ENCODE assay signal across 21 cellular contexts in the genomic region with DNA sequence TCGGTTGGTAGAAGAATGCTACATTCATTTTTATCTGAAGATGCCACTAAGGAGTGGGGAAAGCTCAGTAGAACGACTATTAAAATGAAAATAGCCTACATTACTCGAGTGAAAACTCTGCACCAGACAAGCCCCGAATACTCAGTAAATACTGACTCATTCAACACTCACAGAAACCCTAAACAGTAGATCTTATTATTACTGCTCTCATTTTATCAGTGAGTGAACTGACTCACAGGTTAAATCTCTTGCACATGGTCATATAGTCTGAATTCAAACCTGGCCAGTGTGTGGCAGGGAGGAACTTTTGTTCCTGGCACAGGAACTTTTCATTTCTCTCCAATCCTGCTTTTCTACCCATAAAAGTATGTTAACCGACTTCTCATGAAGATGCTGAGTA. TPM values are rescaled to one million over a fixed set of nuclear protein-coding genes. Genes with fewer than 3 reads are reported as not detected.
DNase-seq lines count a peak whose midpoint lies in the region; ATAC-seq, FAIRE-seq and TF ChIP-seq lines count a peak whose summit lies in the region.
"Had no signal": no experiment of that assay in that cellular context is flagged by ENCODE, and none has a peak within 500 bp of the region (broad histone marks: within the 10 kb centered on the region; RNA-seq: fewer than 3 reads in every experiment).

No MANE protein-coding gene starts in this region.

- ATAC-seq in omental fat pad (ENCODE audit: low FRiP score), result peak; percentile 66
- ATAC-seq in naive thymus-derived CD8-positive, alpha-beta T cell, result no peak
- ATAC-seq: HCT116; mucosa of descending colon; stimulated activated effector memory CD8-positive, alpha-beta T cell treated with anti-CD3 and anti-CD28 coated beads, Interleukin-12 subunit alpha, Interleukin-12 subunit beta, amount 100 ng/mL, for 72 hours had no signal

- no peaks in the 10 kb centered on the region for H3K36me3 Mint-ChIP-seq in naive thymus-derived CD8-positive, alpha-beta T cell
- H3K36me3 Mint-ChIP-seq in glutamatergic neuron (ENCODE audit: unreplicated experiment), result no peaks in the 10 kb centered on the region
- H3K36me3 Mint-ChIP-seq: stimulated activated effector memory CD8-positive, alpha-beta T cell treated with anti-CD3 and anti-CD28 coated beads, Interleukin-12 subunit alpha, Interleukin-12 subunit beta, amount 100 ng/mL, for 72 hours; type B pancreatic cell had no signal

- no peak overlapping the region for H3K4me3 Mint-ChIP-seq in naive thymus-derived CD8-positive, alpha-beta T cell
- no peak overlapping the region for H3K4me3 Mint-ChIP-seq in glutamatergic neuron (ENCODE audit: unreplicated experiment)
- H3K4me3 Mint-ChIP-seq: activated B cell treated with CpG ODN at 0.5 μM for 24 hours; stimulated activated effector memory CD8-positive, alpha-beta T cell treated with anti-CD3 and anti-CD28 coated beads, Interleukin-12 subunit alpha, Interleukin-12 subunit beta, amount 100 ng/mL, for 72 hours; type B pancreatic cell had no signal

- H3K4me3 ChIP-seq in choroid plexus epithelial cell (ENCODE audit: low read depth, low read length), result no peak overlapping the region
- H3K4me3 ChIP-seq: mucosa of descending colon, skin epidermis had no signal

- no peak for TF ChIP-seq CTCF in choroid plexus epithelial cell (conservative IDR thresholded peaks at IDR 0.05; ENCODE audit: low read depth, low read length)
- TF ChIP-seq CTCF in omental fat pad (IDR thresholded peaks at IDR 0.05), result no peak
- no peak for TF ChIP-seq CTCF in glutamatergic neuron (IDR thresholded peaks at IDR 0.05; ENCODE audit: partially characterized antibody, unreplicated experiment)

- H3K9me3 Mint-ChIP-seq in naive thymus-derived CD8-positive, alpha-beta T cell, result peaks cover 0 to 4% (median 0%) of the 10 kb centered on the region in 9 donors
- H3K9me3 Mint-ChIP-seq in glutamatergic neuron (ENCODE audit: unreplicated experiment), result no peaks in the 10 kb centered on the region
- H3K9me3 Mint-ChIP-seq: activated B cell treated with CpG ODN at 0.5 μM for 24 hours; stimulated activated effector memory CD8-positive, alpha-beta T cell treated with anti-CD3 and anti-CD28 coated beads, Interleukin-12 subunit alpha, Interleukin-12 subunit beta, amount 100 ng/mL, for 72 hours; type B pancreatic cell had no signal

- DNase-seq in EL (peak; percentile 67), RCC 7860 (ENCODE audit: low spot score) (peak; percentile 44), choroid plexus epithelial cell (ENCODE audit: low read depth) (peak; percentile 75), omental fat pad (ENCODE audit: low spot score) (no peak), glutamatergic neuron (no peak), middle frontal gyrus (ENCODE audit: extremely low spot score, low spot score) (no peak), NCI-H2227 treated with DMSO at 0.1 percent for 48 hours (lab: John Stamatoyannopoulos, UW) (no peak)
- no peak for DNase-seq in naive thymus-derived CD8-positive, alpha-beta T cell
- DNase-seq: activated B cell treated with CpG ODN at 0.5 μM for 24 hours; activated naive CD4-positive, alpha-beta T cell; DND-41; effector memory CD4-positive, alpha-beta T cell; islet precursor cell; mucosa of descending colon; NCI-H510A treated with DMSO at 0.1 percent for 48 hours; occipital lobe; OCI-M1 had no signal

- no peaks in the 10 kb centered on the region for H3K4me1 Mint-ChIP-seq in naive thymus-derived CD8-positive, alpha-beta T cell
- H3K4me1 Mint-ChIP-seq in glutamatergic neuron (ENCODE audit: low read depth, unreplicated experiment), result no peaks in the 10 kb centered on the region
- H3K4me1 Mint-ChIP-seq: activated B cell treated with CpG ODN at 0.5 μM for 24 hours; stimulated activated effector memory CD8-positive, alpha-beta T cell treated with anti-CD3 and anti-CD28 coated beads, Interleukin-12 subunit alpha, Interleukin-12 subunit beta, amount 100 ng/mL, for 72 hours had no signal

- peaks cover 7 to 41% (median 18%) of the 10 kb centered on the region in 5 donors for H3K27me3 Mint-ChIP-seq in naive thymus-derived CD8-positive, alpha-beta T cell
- H3K27me3 Mint-ChIP-seq in glutamatergic neuron (ENCODE audit: unreplicated experiment), result no peaks in the 10 kb centered on the region

- POLR2A ChIA-PET in naive thymus-derived CD8-positive, alpha-beta T cell (lab: Charles Lee), result no interaction called here

- peak; percentile 46 for FAIRE-seq in RCC 7860 (lab: Jason Lieb, UNC)

- no peak overlapping the region for H3K27ac Mint-ChIP-seq in naive thymus-derived CD8-positive, alpha-beta T cell
- H3K27ac Mint-ChIP-seq in glutamatergic neuron (ENCODE audit: unreplicated experiment), result no peak overlapping the region
- H3K27ac Mint-ChIP-seq: activated B cell treated with CpG ODN at 0.5 μM for 24 hours; stimulated activated effector memory CD8-positive, alpha-beta T cell treated with anti-CD3 and anti-CD28 coated beads, Interleukin-12 subunit alpha, Interleukin-12 subunit beta, amount 100 ng/mL, for 72 hours; type B pancreatic cell had no signal

RNA-seq across cellular contexts. Expression of gene PAPPA, which starts 9.6 kb away (rescaled TPM):
- total RNA-seq in omental fat pad (10 to 100 TPM in 3 of 4 donors, 1 to 10 TPM in 1; 9.6 to 35.3 (median 14.9) TPM), glutamatergic neuron (ENCODE audit: unreplicated experiment) (10.5 TPM)
- total RNA-seq in naive thymus-derived CD8-positive, alpha-beta T cell, result not detected
- polyA plus RNA-seq in naive thymus-derived CD8-positive, alpha-beta T cell, result under 1 TPM in 1 of 3 donors, not detected in 2; 0.09 TPM
- total RNA-seq: activated B cell treated with CpG ODN at 0.5 μM for 24 hours had no signal

Comparison
In these comparisons a context has a peak if more than half of its experiments do, and no peak if none do; other contexts are left out.
1. DNase-seq: peak in EL (single experiment), RCC 7860 (single experiment) and choroid plexus epithelial cell (single experiment); none in omental fat pad (single experiment), naive thymus-derived CD8-positive, alpha-beta T cell (0 of 10), glutamatergic neuron (single experiment), middle frontal gyrus (single experiment) and NCI-H2227 treated with DMSO at 0.1 percent for 48 hours (single experiment).
2. RNA of gene PAPPA, which starts 9.6 kb away (total RNA-seq): 9.6 to 35.3 TPM in omental fat pad and 10.5 TPM in glutamatergic neuron (single experiment); not detected in naive thymus-derived CD8-positive, alpha-beta T cell; every median in the first group is over 10 times any median in the second.